In the genomic region with DNA sequence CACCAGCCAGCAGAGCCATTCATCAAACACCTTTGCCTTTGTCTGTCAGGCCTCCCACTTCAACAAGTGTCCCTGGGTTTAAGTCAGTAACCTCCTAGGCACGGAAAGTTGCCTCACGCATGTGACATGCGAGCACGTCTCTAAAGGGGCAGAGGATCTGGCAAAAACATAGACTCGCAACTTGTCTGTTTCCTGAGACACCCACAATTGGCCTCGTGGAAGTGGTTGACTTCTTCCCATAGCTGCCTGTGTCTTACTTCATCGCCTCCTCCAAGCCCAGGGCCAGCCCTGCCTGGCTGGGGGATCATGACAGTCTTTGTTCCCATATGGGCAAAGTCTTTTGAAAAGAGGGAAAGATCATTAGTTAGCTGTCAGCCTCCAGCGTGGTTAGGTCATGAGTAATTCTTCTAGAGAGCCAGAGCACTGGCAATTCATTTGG, we compare ENCODE assay signal across 8 cellular contexts. TPM values are rescaled to one million over a fixed set of nuclear protein-coding genes. Genes with fewer than 3 reads are reported as not detected.
A peak's percentile ranks its signal among the peaks of the same experiment; 100 is the strongest.
DNase-seq lines count a peak whose midpoint lies in the region; ATAC-seq and TF ChIP-seq lines count a peak whose summit lies in the region.

No MANE protein-coding gene starts in this region.

- CTCF ChIA-PET in OCI-LY7 (lab: Charles Lee; ENCODE audit: unreplicated experiment), result no interaction called here

- H3K27me3 ChIP-seq in sigmoid colon, result no peaks in the 10 kb centered on the region

- DNase-seq in ELF-1 (ENCODE audit: low read depth, low spot score) (peak; percentile 51), left cardiac atrium (peak; percentile 70), sigmoid colon (peak; percentile 88), OCI-LY7 (ENCODE audit: low spot score) (no peak), middle frontal gyrus (ENCODE audit: extremely low spot score, low spot score) (no peak)
- DNase-seq in activated naive CD4-positive, alpha-beta T cell treated with anti-CD3 and anti-CD28 coated beads, Interleukin-2, amount 50 U/mL, for 72 hours (ENCODE audit: low spot score in 2 of 2), result no peak

- 76 to 81% methylated on average over 8 of the region's 8 CpGs for WGBS in sigmoid colon, 2 donors

- POLR2A ChIA-PET in OCI-LY7 (lab: Charles Lee), result no interaction called here

- H3K9me3 ChIP-seq in sigmoid colon, result no peaks in the 10 kb centered on the region
- no peaks in the 10 kb centered on the region for H3K9me3 ChIP-seq in OCI-LY7 (ENCODE audit: low read length)

- H4K20me1 ChIP-seq in OCI-LY7 (ENCODE audit: insufficient read depth, low read length), result no peaks in the 10 kb centered on the region

- peak overlapping the region; percentile 72 to 83 (median 80) for H3K27ac ChIP-seq in sigmoid colon
- H3K27ac ChIP-seq in OCI-LY7 (ENCODE audit: low read depth, low read length, poor library complexity, severe bottlenecking), result no peak overlapping the region

- intact Hi-C loops in left cardiac atrium (cut with DNase I), result loop anchor here in 1 of 2 donors (5.0 kb wide), 1 partner anchor 479 kb away; no protein-coding TSS in a partner anchor
- intact Hi-C loops in sigmoid colon (cut with DNase I), result loop anchor here (1.0 to 5.0 kb wide), 3 partner anchors 103 to 744 kb away; a partner anchor contains a TSS
- intact Hi-C loops in OCI-LY7 (cut with micrococcal nuclease; ENCODE audit: unreplicated experiment), result loop anchor here (1.0 to 10.0 kb wide), 4 partner anchors 103 to 743 kb away; a partner anchor contains a TSS

- no peaks in the 10 kb centered on the region for H3K79me2 ChIP-seq in OCI-LY7 (ENCODE audit: insufficient read depth, low read depth, low read length)

- no peaks in the 10 kb centered on the region for H3K9me2 ChIP-seq in OCI-LY7 (ENCODE audit: insufficient read depth, low read length)

- H3K36me3 Mint-ChIP-seq in activated naive CD4-positive, alpha-beta T cell treated with anti-CD3 and anti-CD28 coated beads, Interleukin-2, amount 50 U/mL, for 72 hours, result no peaks in the 10 kb centered on the region

- H2AFZ ChIP-seq in OCI-LY7 (ENCODE audit: low read length), result no peak overlapping the region

- TF ChIP-seq EP300 in sigmoid colon (IDR thresholded peaks at IDR 0.05), result peak in 1 of 4 donors; percentile 7

- TF ChIP-seq CTCF in WI38 (IDR thresholded peaks at IDR 0.05; ENCODE audit: low read depth, low read length) (no peak), sigmoid colon (IDR thresholded peaks at IDR 0.05) (no peak), OCI-LY7 (conservative IDR thresholded peaks at IDR 0.05; ENCODE audit: low read length) (no peak)

- TF ChIP-seq POLR2A in sigmoid colon (IDR thresholded peaks at IDR 0.05), result no peak

- no peaks in the 10 kb centered on the region for H3K36me3 ChIP-seq in sigmoid colon
- no peaks in the 10 kb centered on the region for H3K36me3 ChIP-seq in OCI-LY7 (ENCODE audit: insufficient read depth, low read length)

- H3K9me3 Mint-ChIP-seq in activated naive CD4-positive, alpha-beta T cell treated with anti-CD3 and anti-CD28 coated beads, Interleukin-2, amount 50 U/mL, for 72 hours, result no peaks in the 10 kb centered on the region

- no TSS peak for BruUV-seq in OCI-LY7 (replicated peaks; lab: Mats Ljungman, UMichigan)

- peak overlapping the region in 1 of 2 donors; percentile 93 for H3K27ac Mint-ChIP-seq in activated naive CD4-positive, alpha-beta T cell treated with anti-CD3 and anti-CD28 coated beads, Interleukin-2, amount 50 U/mL, for 72 hours

- peak; percentile 27 to 55 for ATAC-seq in left cardiac atrium
- no peak for ATAC-seq in activated CD4-positive, CD25-positive, alpha-beta regulatory T cell treated with anti-CD3 and anti-CD28 coated beads, Interleukin-2, amount 50 U/mL, for 24 hours
- no peak for ATAC-seq in activated naive CD4-positive, alpha-beta T cell treated with anti-CD3 and anti-CD28 coated beads, Interleukin-2, amount 50 U/mL, for 72 hours

- no peak overlapping the region for H3K4me2 ChIP-seq in OCI-LY7 (ENCODE audit: low read length)

- H3K4me1 ChIP-seq in sigmoid colon, result peaks cover 0 to 31% (median 23%) of the 10 kb centered on the region in 4 donors
- H3K4me1 ChIP-seq in OCI-LY7 (ENCODE audit: insufficient read depth, low read length, poor library complexity, severe bottlenecking), result peaks cover 15% of the 10 kb centered on the region

- H3K4me3 ChIP-seq in WI38 (ENCODE audit: low read depth, low read length), result peak overlapping the region; percentile 53
- H3K4me3 ChIP-seq in sigmoid colon, result no peak overlapping the region
- no peak overlapping the region for H3K4me3 ChIP-seq in OCI-LY7 (ENCODE audit: low read depth, low read length, poor library complexity, severe bottlenecking)

RNA-seq across cellular contexts. Expression of a gene that starts 35.5 kb away (rescaled TPM):
- 10 to 100 TPM; 73.1 to 76.0 TPM for total RNA-seq in left cardiac atrium
- 10 to 100 TPM; 30.2 to 43.2 (median 42.8) TPM for total RNA-seq in sigmoid colon
- polyA plus RNA-seq in sigmoid colon, result 100 to 1,000 TPM; 220 to 409 (median 261) TPM
- 10 to 100 TPM; 28.4 to 48.4 TPM for total RNA-seq in activated naive CD4-positive, alpha-beta T cell treated with anti-CD3 and anti-CD28 coated beads, Interleukin-2, amount 50 U/mL, for 72 hours
- 26.7 and 80.5 TPM in 2 replicates for total RNA-seq in OCI-LY7 (2014; rRNA removed; shearing (Covaris generic))
- total RNA-seq in OCI-LY7 (2022), result 49.3 and 52.9 TPM in 2 replicates

Comparison
In these comparisons a context has a peak if more than half of its experiments do, and no peak if none do; other contexts are left out.
1. DNase-seq: peak in ELF-1 (single experiment), left cardiac atrium (single experiment) and sigmoid colon (single experiment); none in activated naive CD4-positive, alpha-beta T cell treated with anti-CD3 and anti-CD28 coated beads, Interleukin-2, amount 50 U/mL, for 72 hours (0 of 2), OCI-LY7 (single experiment) and middle frontal gyrus (single experiment).
2. ATAC-seq: peak in left cardiac atrium (2 of 2); none in activated CD4-positive, CD25-positive, alpha-beta regulatory T cell treated with anti-CD3 and anti-CD28 coated beads, Interleukin-2, amount 50 U/mL, for 24 hours (0 of 2) and activated naive CD4-positive, alpha-beta T cell treated with anti-CD3 and anti-CD28 coated beads, Interleukin-2, amount 50 U/mL, for 72 hours (0 of 2).